Comparison of ENCODE assay signal across 31 cellular contexts in the genomic region with DNA sequence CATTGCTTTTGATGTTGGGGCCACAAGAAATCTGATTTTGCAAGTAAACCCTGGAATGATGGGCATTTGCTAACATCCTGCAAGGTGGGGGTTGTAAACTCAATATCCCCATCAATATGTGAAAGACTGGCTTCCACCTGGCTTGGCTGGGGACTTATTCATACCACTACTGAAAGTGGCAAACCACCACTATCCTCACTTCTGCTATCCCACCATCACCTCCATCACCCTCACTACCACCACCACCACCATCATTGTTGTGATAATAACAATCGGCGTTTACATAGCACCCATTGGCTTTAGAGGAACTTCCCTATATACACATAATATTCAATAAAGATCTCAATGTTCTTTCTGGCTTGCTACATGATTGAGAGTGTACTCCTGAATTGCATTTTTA.
A peak's percentile ranks its signal among the peaks of the same experiment; 100 is the strongest.
DNase-seq lines count a peak whose midpoint lies in the region; ATAC-seq, FAIRE-seq and TF ChIP-seq lines count a peak whose summit lies in the region.
"Had no signal": no experiment of that assay in that cellular context is flagged by ENCODE, and none has a peak within 500 bp of the region (broad histone marks: within the 10 kb centered on the region; RNA-seq: fewer than 3 reads in every experiment).

No MANE protein-coding gene starts in this region.

- no TSS peak for BruUV-seq in GM12878 (replicated peaks; lab: Mats Ljungman, UMichigan)

- ATAC-seq in GM18520 (IDR thresholded peaks at IDR 0.05; ENCODE audit: unreplicated experiment) (peak; percentile 67), GM21360 (IDR thresholded peaks at IDR 0.05; ENCODE audit: unreplicated experiment) (peak; percentile 54), HG02981 (IDR thresholded peaks at IDR 0.05; ENCODE audit: unreplicated experiment) (peak; percentile 69), GM12878 (peak; percentile 70), GM19467 (IDR thresholded peaks at IDR 0.05; ENCODE audit: unreplicated experiment) (no peak)
- ATAC-seq: mucosa of descending colon had no signal

- H3K4me3 ChIP-seq in GM12878 = no peak overlapping the region
- H3K4me3 ChIP-seq in esophagus muscularis mucosa = no peak overlapping the region
- H3K4me3 ChIP-seq in stomach = no peak overlapping the region
- H3K4me3 ChIP-seq: lung, mucosa of descending colon, smooth muscle cell, upper lobe of left lung had no signal

- H3K79me2 ChIP-seq in GM12878 (ENCODE audit: control insufficient read depth, insufficient read depth, low read length) = no peaks in the 10 kb centered on the region

- RAD21 ChIA-PET in GM12878 (lab: Charles Lee; ENCODE audit: unreplicated experiment) = no interaction called here

- TF ChIP-seq CTCF in GM12878 (IDR thresholded peaks at IDR 0.05 in 2 of 3, conservative IDR thresholded peaks at IDR 0.05 in 1 of 3; ENCODE audit: control insufficient read depth in 2 of 3, extremely low read depth in 1 of 3, insufficient read depth in 1 of 3, low read depth in 3 of 3, low read length in 3 of 3) (no peak), esophagus muscularis mucosa (IDR thresholded peaks at IDR 0.05) (no peak), stomach (IDR thresholded peaks at IDR 0.05) (no peak)

- H3K27me3 ChIP-seq in GM12878 (replicated peaks in 1 of 2; ENCODE audit: control insufficient read depth in 2 of 2, insufficient read depth in 2 of 2, low read length in 1 of 2) = peaks cover 0 to 2% of the 10 kb centered on the region in 2 experiments; a peak in 2 of 4 replicates
- peaks cover 0 to 29% (median 4%) of the 10 kb centered on the region in 4 donors for H3K27me3 ChIP-seq in esophagus muscularis mucosa
- H3K27me3 ChIP-seq in stomach = peaks cover 0 to 23% (median 13%) of the 10 kb centered on the region in 3 donors
- H3K27me3 ChIP-seq: BE2C, upper lobe of left lung had no signal

- intact Hi-C loops in GM12878 (cut with micrococcal nuclease; ENCODE audit: unreplicated experiment) = loop anchor here (2.0 to 10.0 kb wide), 4 partner anchors 52 to 729 kb away; no protein-coding TSS in a partner anchor
- intact Hi-C loops in esophagus muscularis mucosa (cut with DNase I) = no loop called here
- intact Hi-C loops in stomach (cut with DNase I; ENCODE audit: low total_unique reads) = no loop called here

- H3K4me2 ChIP-seq in GM12878 (ENCODE audit: control insufficient read depth, insufficient read depth) = no peak overlapping the region
- H3K4me2 ChIP-seq: KMS-11, SK-N-SH, smooth muscle cell had no signal

- in situ Hi-C loops in GM12878 (cut with MboI) = no loop called here

- no peak for TF ChIP-seq RAD21 in GM12878 (IDR thresholded peaks at IDR 0.05; ENCODE audit: insufficient read depth, low read depth, low read length)

- DNase-seq in GM12878 (ENCODE audit: low read depth, low spot score) = no peak
- no peak for DNase-seq in globus pallidus (ENCODE audit: low spot score)
- DNase-seq in esophagus muscularis mucosa (ENCODE audit: extremely low spot score) = no peak
- DNase-seq in stomach = no peak
- DNase-seq: ACHN; activated CD4-positive, alpha-beta memory T cell treated with anti-CD3 and anti-CD28 coated beads, Interleukin-2, amount 10 ng/mL, durations not matched to agents 7 days and 5 days; activated CD4-positive, CD25-positive, alpha-beta regulatory T cell treated with anti-CD3 and anti-CD28 coated beads, Interleukin-2, amount 50 U/mL, for 72 hours; activated CD8-positive, alpha-beta memory T cell treated with anti-CD3 and anti-CD28 coated beads, Interleukin-2, amount 50 U/mL, for 48 hours; activated naive CD4-positive, alpha-beta T cell treated with anti-CD3 and anti-CD28 coated beads, Interleukin-2, amount 50 U/mL, for 16 hours; amniotic stem cell; BE2C; CD8-positive, alpha-beta memory T cell; head of caudate nucleus; kidney glomerular epithelial cell; MM.1S; mucosa of descending colon; NCI-H1436; NCI-H2107; NCI-H446; retina; SK-N-SH; T-helper 2 cell; upper lobe of left lung had no signal

- no peak for FAIRE-seq in GM12878 (lab: Jason Lieb, UNC)

- TF ChIP-seq POLR2A in GM12878 (IDR thresholded peaks at IDR 0.05; ENCODE audit: low read depth, low read length) = no peak
- no peak for TF ChIP-seq POLR2A in esophagus muscularis mucosa (IDR thresholded peaks at IDR 0.05; ENCODE audit: low read depth)
- no peak for TF ChIP-seq POLR2A in stomach (IDR thresholded peaks at IDR 0.05)

- 0% methylated on average over 2 of the region's 2 CpGs for WGBS in GM12878 (ENCODE audit: insufficient coverage, insufficient replicate concordance, low lambda C conversion rate, missing lambda C conversion rate)
- WGBS in esophagus muscularis mucosa = 88% methylated on average over 2 of the region's 2 CpGs
- 85 to 93% (median 92%) methylated on average over 2 of the region's 2 CpGs for WGBS in stomach, 5 donors

- H3K27ac ChIP-seq in GM12878 (ENCODE audit: control insufficient read depth, insufficient read depth) (no peak overlapping the region), esophagus muscularis mucosa (replicated peaks in 1 of 4) (no peak overlapping the region), stomach (no peak overlapping the region)
- H3K27ac ChIP-seq: HL-60, KMS-11, upper lobe of left lung had no signal

- H2AFZ ChIP-seq in GM12878 (ENCODE audit: control insufficient read depth, low read depth, low read length) = no peak overlapping the region

- H3K4me1 ChIP-seq in GM12878 (ENCODE audit: control insufficient read depth, insufficient read depth, low read length) (no peaks in the 10 kb centered on the region), esophagus muscularis mucosa (peaks cover 3 to 9% (median 5%) of the 10 kb centered on the region in 4 donors), stomach (peaks cover 0 to 7% (median 5%) of the 10 kb centered on the region in 4 donors)
- H3K4me1 ChIP-seq: BE2C had no signal

- SMC1A ChIA-PET in GM12878 (lab: Charles Lee; ENCODE audit: uncharacterized antibody, unreplicated experiment) = interaction anchor here (1.0 kb wide), 1 partner anchor 59 kb away, joined by 3 read pairs; no protein-coding TSS in a partner anchor

- CTCF ChIA-PET in GM12878 (lab: Yijun Ruan, JAX) = interaction anchor here (1.1 to 7.4 kb wide), 2 partner anchors 57 to 93 kb away, joined by 3 to 98 read pairs; no protein-coding TSS in a partner anchor

- H3K36me3 ChIP-seq in GM12878 (ENCODE audit: control insufficient read depth in 2 of 2, insufficient read depth in 2 of 2, low read length in 1 of 2) (no peaks in the 10 kb centered on the region), esophagus muscularis mucosa (no peaks in the 10 kb centered on the region), stomach (no peaks in the 10 kb centered on the region)
- H3K36me3 ChIP-seq: BE2C, upper lobe of left lung had no signal

- H3K9ac ChIP-seq in GM12878 (ENCODE audit: control insufficient read depth, insufficient read depth, low read length) = no peak overlapping the region
- H3K9ac ChIP-seq: KMS-11, SK-N-SH had no signal

- no peaks in the 10 kb centered on the region for H4K20me1 ChIP-seq in GM12878 (ENCODE audit: control insufficient read depth, insufficient read depth)

- peak; percentile 17 to 26; a peak in 1 of 4 replicates for TF ChIP-seq EP300 in GM12878 (IDR thresholded peaks at IDR 0.05; ENCODE audit: borderline replicate concordance in 1 of 2, control insufficient read depth in 1 of 2, low read depth in 2 of 2, low read length in 2 of 2)
- TF ChIP-seq EP300 in esophagus muscularis mucosa (IDR thresholded peaks at IDR 0.05) = no peak
- TF ChIP-seq EP300 in stomach (IDR thresholded peaks at IDR 0.05) = no peak

- H3K9me3 ChIP-seq in GM12878 (replicated peaks; ENCODE audit: control insufficient read depth, insufficient read depth, low read length) = no peaks in the 10 kb centered on the region
- H3K9me3 ChIP-seq in esophagus muscularis mucosa = no peaks in the 10 kb centered on the region
- no peaks in the 10 kb centered on the region for H3K9me3 ChIP-seq in stomach
- H3K9me3 ChIP-seq: BE2C, mucosa of descending colon, SK-N-SH, upper lobe of left lung had no signal

- POLR2A ChIA-PET in GM12878 (lab: Charles Lee) = no interaction called here

TF ChIP-seq in GM12878, 131 proteins besides CTCF, POLR2A, EP300 and RAD21 (continues in another document):
- no peak for TF ChIP-seq CBX3 (IDR thresholded peaks at IDR 0.05; ENCODE audit: borderline replicate concordance, low read depth)
- no peak for TF ChIP-seq HDGF (IDR thresholded peaks at IDR 0.05)
- peak; percentile 66; the same call in 1 of the 2 replicates for TF ChIP-seq IRF4 (IDR thresholded peaks at IDR 0.05; ENCODE audit: low read depth, low read length)
- TF ChIP-seq, protein P1, sequence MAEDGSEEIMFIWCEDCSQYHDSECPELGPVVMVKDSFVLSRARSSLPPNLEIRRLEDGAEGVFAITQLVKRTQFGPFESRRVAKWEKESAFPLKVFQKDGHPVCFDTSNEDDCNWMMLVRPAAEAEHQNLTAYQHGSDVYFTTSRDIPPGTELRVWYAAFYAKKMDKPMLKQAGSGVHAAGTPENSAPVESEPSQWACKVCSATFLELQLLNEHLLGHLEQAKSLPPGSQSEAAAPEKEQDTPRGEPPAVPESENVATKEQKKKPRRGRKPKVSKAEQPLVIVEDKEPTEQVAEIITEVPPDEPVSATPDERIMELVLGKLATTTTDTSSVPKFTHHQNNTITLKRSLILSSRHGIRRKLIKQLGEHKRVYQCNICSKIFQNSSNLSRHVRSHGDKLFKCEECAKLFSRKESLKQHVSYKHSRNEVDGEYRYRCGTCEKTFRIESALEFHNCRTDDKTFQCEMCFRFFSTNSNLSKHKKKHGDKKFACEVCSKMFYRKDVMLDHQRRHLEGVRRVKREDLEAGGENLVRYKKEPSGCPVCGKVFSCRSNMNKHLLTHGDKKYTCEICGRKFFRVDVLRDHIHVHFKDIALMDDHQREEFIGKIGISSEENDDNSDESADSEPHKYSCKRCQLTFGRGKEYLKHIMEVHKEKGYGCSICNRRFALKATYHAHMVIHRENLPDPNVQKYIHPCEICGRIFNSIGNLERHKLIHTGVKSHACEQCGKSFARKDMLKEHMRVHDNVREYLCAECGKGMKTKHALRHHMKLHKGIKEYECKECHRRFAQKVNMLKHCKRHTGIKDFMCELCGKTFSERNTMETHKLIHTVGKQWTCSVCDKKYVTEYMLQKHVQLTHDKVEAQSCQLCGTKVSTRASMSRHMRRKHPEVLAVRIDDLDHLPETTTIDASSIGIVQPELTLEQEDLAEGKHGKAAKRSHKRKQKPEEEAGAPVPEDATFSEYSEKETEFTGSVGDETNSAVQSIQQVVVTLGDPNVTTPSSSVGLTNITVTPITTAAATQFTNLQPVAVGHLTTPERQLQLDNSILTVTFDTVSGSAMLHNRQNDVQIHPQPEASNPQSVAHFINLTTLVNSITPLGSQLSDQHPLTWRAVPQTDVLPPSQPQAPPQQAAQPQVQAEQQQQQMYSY (CRISPR knock-in tag; IDR thresholded peaks at IDR 0.05) = no peak
- TF ChIP-seq CBFB (IDR thresholded peaks at IDR 0.05; ENCODE audit: low read depth) = no peak
- TF ChIP-seq NR2F1 (conservative IDR thresholded peaks at IDR 0.05) = peak; percentile 46; the same call in 1 of the 2 replicates
